Comparison of ENCODE assay signal across 29 cellular contexts in genomic region chr11:69350040-69350439, GRCh38. TPM values are rescaled to one million over a fixed set of nuclear protein-coding genes. Genes with fewer than 3 reads are reported as not detected.
"Had no signal": no experiment of that assay in that cellular context is flagged by ENCODE, and none has a peak within 500 bp of the region (broad histone marks: within the 10 kb centered on the region; RNA-seq: fewer than 3 reads in every experiment).

No MANE protein-coding gene starts in this region.

- H3K27ac Mint-ChIP-seq: activated CD4-positive, alpha-beta T cell treated with anti-CD3 and anti-CD28 coated beads for 36 hours; activated CD8-positive, alpha-beta memory T cell treated with anti-CD3 and anti-CD28 coated beads, Interleukin-2, amount 10 ng/mL, durations not matched to agents 7 days and 5 days; activated CD8-positive, alpha-beta T cell treated with anti-CD3 and anti-CD28 coated beads, Interleukin-2, amount 10 ng/mL, durations not matched to agents 7 days and 5 days; activated naive CD4-positive, alpha-beta T cell treated with anti-CD3 and anti-CD28 coated beads, Interleukin-2, amount 50 U/mL, for 24 hours; activated naive CD8-positive, alpha-beta T cell treated with anti-CD3 and anti-CD28 coated beads, Interleukin-2, amount 50 U/mL, for 24 hours; activated T-helper 2 cell treated with anti-CD3 and anti-CD28 coated beads, Interferon-gamma antibody, Interleukin-2, Interleukin-4, amounts not matched to agents 10 μg/mL and 5 μg/mL and 100 μg/mL, durations not matched to agents 14 hours and 24 hours and 36 hours; dendritic cell treated with granulocyte-macrophage colony-stimulating factor and Interleukin-4, amounts not matched to agents 40 ng/mL and 50 ng/mL, for 4 days; immature natural killer cell; memory B cell; naive thymus-derived CD8-positive, alpha-beta T cell; T-helper 2 cell treated with Interferon-gamma antibody and Interleukin-4, amounts not matched to agents 5 μg/mL and 100 μg/mL, for 36 hours had no signal

- H3K4me1 Mint-ChIP-seq: immature natural killer cell; memory B cell; naive thymus-derived CD8-positive, alpha-beta T cell; neural crest cell had no signal

- H3K36me3 Mint-ChIP-seq: activated CD8-positive, alpha-beta memory T cell treated with anti-CD3 and anti-CD28 coated beads, Interleukin-2, amount 10 ng/mL, durations not matched to agents 7 days and 5 days; immature natural killer cell had no signal

- FAIRE-seq: urothelium cell line had no signal

- H3K27ac ChIP-seq: gastrocnemius medialis, testis, transverse colon had no signal

- H3K27me3 Mint-ChIP-seq: activated CD4-positive, alpha-beta T cell treated with anti-CD3 and anti-CD28 coated beads for 36 hours; activated naive CD4-positive, alpha-beta T cell treated with anti-CD3 and anti-CD28 coated beads, Interleukin-2, amount 50 U/mL, for 24 hours; activated naive CD8-positive, alpha-beta T cell treated with anti-CD3 and anti-CD28 coated beads, Interleukin-2, amount 50 U/mL, for 24 hours had no signal

- H3K9me3 ChIP-seq: gastrocnemius medialis, testis had no signal

- ATAC-seq: activated CD4-positive, alpha-beta T cell treated with anti-CD3 and anti-CD28 coated beads for 36 hours; activated CD8-positive, alpha-beta memory T cell treated with anti-CD3 and anti-CD28 coated beads, Interleukin-2, amount 10 ng/mL, durations not matched to agents 7 days and 5 days; activated CD8-positive, alpha-beta T cell treated with anti-CD3 and anti-CD28 coated beads, Interleukin-2, amount 10 ng/mL, durations not matched to agents 7 days and 5 days; activated naive CD8-positive, alpha-beta T cell treated with anti-CD3 and anti-CD28 coated beads, Interleukin-2, amount 50 U/mL, for 24 hours; gastrocnemius medialis; left colon; naive thymus-derived CD8-positive, alpha-beta T cell; right cardiac atrium; stimulated activated naive CD8-positive, alpha-beta T cell treated with anti-CD3 and anti-CD28 coated beads, Interleukin-15, Interleukin-2, amounts not matched to agents 100 U/mL and 50 U/mL, for 24 hours had no signal

- H3K9me3 Mint-ChIP-seq: activated naive CD4-positive, alpha-beta T cell treated with anti-CD3 and anti-CD28 coated beads, Interleukin-2, amount 50 U/mL, for 24 hours; immature natural killer cell; neural crest cell had no signal

- H3K27me3 ChIP-seq: testis, transverse colon had no signal

- H3K4me3 Mint-ChIP-seq: activated CD4-positive, alpha-beta T cell treated with anti-CD3 and anti-CD28 coated beads for 36 hours; activated CD8-positive, alpha-beta memory T cell treated with anti-CD3 and anti-CD28 coated beads, Interleukin-2, amount 10 ng/mL, durations not matched to agents 7 days and 5 days; activated CD8-positive, alpha-beta T cell treated with anti-CD3 and anti-CD28 coated beads, Interleukin-2, amount 10 ng/mL, durations not matched to agents 7 days and 5 days; activated naive CD4-positive, alpha-beta T cell treated with anti-CD3 and anti-CD28 coated beads, Interleukin-2, amount 50 U/mL, for 24 hours; activated naive CD8-positive, alpha-beta T cell treated with anti-CD3 and anti-CD28 coated beads, Interleukin-2, amount 50 U/mL, for 24 hours; dendritic cell treated with granulocyte-macrophage colony-stimulating factor and Interleukin-4, amounts not matched to agents 40 ng/mL and 50 ng/mL, for 4 days; immature natural killer cell; memory B cell; naive thymus-derived CD8-positive, alpha-beta T cell; neural crest cell; T-helper 2 cell treated with Interferon-gamma antibody and Interleukin-4, amounts not matched to agents 5 μg/mL and 100 μg/mL, for 36 hours had no signal

- H3K4me1 ChIP-seq: gastrocnemius medialis, testis had no signal

- DNase-seq: activated CD4-positive, alpha-beta T cell treated with anti-CD3 and anti-CD28 coated beads for 36 hours; activated CD4-positive, CD25-positive, alpha-beta regulatory T cell; activated CD8-positive, alpha-beta memory T cell treated with anti-CD3 and anti-CD28 coated beads, Interleukin-2, amount 10 ng/mL, durations not matched to agents 7 days and 5 days; activated CD8-positive, alpha-beta T cell treated with anti-CD3 and anti-CD28 coated beads, Interleukin-2, amount 10 ng/mL, durations not matched to agents 7 days and 5 days; activated naive CD8-positive, alpha-beta T cell treated with anti-CD3 and anti-CD28 coated beads, Interleukin-2, amount 50 U/mL, for 24 hours; activated T-cell treated with anti-CD3 and anti-CD28 coated beads, Interleukin-2, amount 50 U/mL, for 48 hours; amygdala; caudate nucleus; gastrocnemius medialis; head of caudate nucleus; hypothalamus; immature natural killer cell; kidney; left colon; naive thymus-derived CD8-positive, alpha-beta T cell; nucleus accumbens; right cardiac atrium; stimulated activated CD4-positive, alpha-beta T cell treated with anti-CD3 and anti-CD28 coated beads, Interleukin-4, amount 100 ng/mL, for 1 hour; stimulated activated naive CD8-positive, alpha-beta T cell treated with anti-CD3 and anti-CD28 coated beads, Interleukin-15, Interleukin-2, amounts not matched to agents 100 U/mL and 50 U/mL, for 24 hours; T-helper 1 cell; testis; transverse colon had no signal

- H3K4me3 ChIP-seq: gastrocnemius medialis, testis, transverse colon had no signal

- H3K36me3 ChIP-seq: gastrocnemius medialis, transverse colon had no signal

RNA-seq across cellular contexts. Expression of gene MYEOV, which starts 56.1 kb away (rescaled TPM):
- total RNA-seq: activated CD4-positive, alpha-beta T cell treated with anti-CD3 and anti-CD28 coated beads for 36 hours; activated CD8-positive, alpha-beta memory T cell treated with anti-CD3 and anti-CD28 coated beads, Interleukin-2, amount 10 ng/mL, durations not matched to agents 7 days and 5 days; activated CD8-positive, alpha-beta T cell treated with anti-CD3 and anti-CD28 coated beads, Interleukin-2, amount 10 ng/mL, durations not matched to agents 7 days and 5 days; naive thymus-derived CD8-positive, alpha-beta T cell had no signal
- polyA plus RNA-seq: immature natural killer cell; naive thymus-derived CD8-positive, alpha-beta T cell; right cardiac atrium had no signal
